1 cellular context compared by ENCODE assay signal in genomic region chr9:114446672-114447450, GRCh38.
TF ChIP-seq lines count a peak whose summit lies in the region.

No MANE protein-coding gene starts in this region.

TF ChIP-seq in endothelial cell of umbilical vein, 7 proteins besides CTCF, POLR2A, EP300 and RAD21:
- TF ChIP-seq JUN (IDR thresholded peaks at IDR 0.05; ENCODE audit: borderline replicate concordance, insufficient read depth, insufficient read length, low read depth) (no peak), FOS (IDR thresholded peaks at IDR 0.05; ENCODE audit: borderline replicate concordance, insufficient read depth, low read length) (no peak)
